ENCODE assay signal across 32 cellular contexts in genomic region chr19:18949858-18950257, GRCh38. TPM values are rescaled to one million over a fixed set of nuclear protein-coding genes. Genes with fewer than 3 reads are reported as not detected.
"Had no signal": no experiment of that assay in that cellular context is flagged by ENCODE, and none has a peak within 500 bp of the region (broad histone marks: within the 10 kb centered on the region; RNA-seq: fewer than 3 reads in every experiment).

No MANE protein-coding gene starts in this region.

- H3K9me3 ChIP-seq: adrenal gland, body of pancreas, esophagus muscularis mucosa, gastrocnemius medialis had no signal

- H3K4me3 ChIP-seq: adrenal gland, body of pancreas, esophagus muscularis mucosa, gastrocnemius medialis had no signal

- H3K36me3 ChIP-seq: adrenal gland, esophagus muscularis mucosa, gastrocnemius medialis had no signal

- ATAC-seq: activated CD4-positive, alpha-beta T cell treated with anti-CD3 and anti-CD28 coated beads for 36 hours; activated CD8-positive, alpha-beta memory T cell treated with anti-CD3 and anti-CD28 coated beads, Interleukin-2, amount 10 ng/mL, durations not matched to agents 7 days and 5 days; activated CD8-positive, alpha-beta T cell treated with anti-CD3 and anti-CD28 coated beads, Interleukin-2, amount 10 ng/mL, durations not matched to agents 7 days and 5 days; activated naive CD8-positive, alpha-beta T cell treated with anti-CD3 and anti-CD28 coated beads, Interleukin-2, amount 50 U/mL, for 24 hours; body of pancreas; foreskin keratinocyte; gastrocnemius medialis had no signal

- H3K27ac ChIP-seq: adrenal gland, body of pancreas, esophagus muscularis mucosa, foreskin keratinocyte, gastrocnemius medialis had no signal

- H3K27me3 ChIP-seq: adrenal gland, body of pancreas, foreskin keratinocyte, gastrocnemius medialis had no signal

- DNase-seq: activated CD4-positive, alpha-beta memory T cell treated with anti-CD3 and anti-CD28 coated beads for 36 hours; activated CD4-positive, alpha-beta T cell treated with anti-CD3 and anti-CD28 coated beads for 36 hours; activated CD4-positive, alpha-beta T cell treated with anti-CD3 and anti-CD28 coated beads, Interleukin-2, amount 10 ng/mL, durations not matched to agents 24 days and 14 days; activated CD4-positive, CD25-positive, alpha-beta regulatory T cell; activated CD4-positive, CD25-positive, alpha-beta regulatory T cell treated with anti-CD3 and anti-CD28 coated beads, Interleukin-2, amount 50 U/mL, for 72 hours; activated CD8-positive, alpha-beta memory T cell treated with anti-CD3 and anti-CD28 coated beads, Interleukin-2, amount 10 ng/mL, durations not matched to agents 7 days and 5 days; activated CD8-positive, alpha-beta memory T cell treated with anti-CD3 and anti-CD28 coated beads, Interleukin-2, amount 50 U/mL, for 4 hours; activated CD8-positive, alpha-beta T cell treated with anti-CD3 and anti-CD28 coated beads, Interleukin-2, amount 10 ng/mL, durations not matched to agents 7 days and 5 days; activated effector memory CD4-positive, alpha-beta T cell treated with anti-CD3 and anti-CD28 coated beads, Interleukin-2, amount 50 U/mL, for 16 hours; activated naive CD4-positive, alpha-beta T cell treated with anti-CD3 and anti-CD28 coated beads for 36 hours; activated naive CD8-positive, alpha-beta T cell treated with anti-CD3 and anti-CD28 coated beads for 36 hours; activated naive CD8-positive, alpha-beta T cell treated with anti-CD3 and anti-CD28 coated beads, Interleukin-2, amount 50 U/mL, for 24 hours; activated T-cell treated with anti-CD3 and anti-CD28 coated beads, Interleukin-2, amount 50 U/mL, for 1 hour; activated T-cell treated with anti-CD3 and anti-CD28 coated beads, Interleukin-2, amount 50 U/mL, for 48 hours; adrenal gland; amygdala; aorta; body of pancreas; caudate nucleus; cortex of kidney; dermis blood vessel endothelial cell; effector CD4-positive, alpha-beta T cell; effector memory CD8-positive, alpha-beta T cell; erythroblast; foreskin keratinocyte; gastrocnemius medialis; glutamatergic neuron; T-helper 2 cell had no signal

- H3K4me1 ChIP-seq: adrenal gland, body of pancreas, esophagus muscularis mucosa had no signal

- FAIRE-seq: colon had no signal

RNA-seq across cellular contexts. Expression of gene HOMER3, which starts 8.8 kb away (rescaled TPM):
- total RNA-seq: activated CD8-positive, alpha-beta T cell treated with anti-CD3 and anti-CD28 coated beads, Interleukin-2, amount 10 ng/mL, durations not matched to agents 7 days and 5 days; activated naive CD4-positive, alpha-beta T cell treated with anti-CD3 and anti-CD28 coated beads for 36 hours; activated naive CD8-positive, alpha-beta T cell treated with anti-CD3 and anti-CD28 coated beads for 36 hours had no signal

RNA-seq across cellular contexts. Expression of gene CERS1, which starts 53.9 kb away (rescaled TPM):
- total RNA-seq: activated CD4-positive, alpha-beta memory T cell treated with anti-CD3 and anti-CD28 coated beads for 36 hours; activated CD8-positive, alpha-beta memory T cell treated with anti-CD3 and anti-CD28 coated beads, Interleukin-2, amount 10 ng/mL, durations not matched to agents 7 days and 5 days; activated CD8-positive, alpha-beta T cell treated with anti-CD3 and anti-CD28 coated beads, Interleukin-2, amount 10 ng/mL, durations not matched to agents 7 days and 5 days; activated naive CD4-positive, alpha-beta T cell treated with anti-CD3 and anti-CD28 coated beads for 36 hours; activated T-helper 1 cell treated with anti-CD3 and anti-CD28 coated beads, Interleukin-12 subunit alpha, Interleukin-12 subunit beta, Interleukin-2, Interleukin-4 antibody, amounts not matched to agents 30 ng/mL and 10 ng/mL and 1 ng/mL, durations not matched to agents 14 hours and 24 hours and 36 hours; T-helper 1 cell treated with Interleukin-12 subunit alpha and Interleukin-12 subunit beta and Interleukin-4 antibody, amounts not matched to agents 30 ng/mL and 1 ng/mL, for 36 hours had no signal
